Comparison of ENCODE assay signal across 1 cellular context in genomic region chr1:29635073-29635335, GRCh38.
TF ChIP-seq lines count a peak whose summit lies in the region.

No MANE protein-coding gene starts in this region.

TF ChIP-seq in H1, 55 proteins besides CTCF, POLR2A, EP300 and RAD21:
- TF ChIP-seq SP4 (IDR thresholded peaks at IDR 0.05; ENCODE audit: low read length) (no peak), SAP30 (IDR thresholded peaks at IDR 0.05; ENCODE audit: insufficient read depth, insufficient replicate concordance, low read length) (no peak), ZNF274 (IDR thresholded peaks at IDR 0.05; ENCODE audit: borderline replicate concordance, extremely low read depth, low read length) (no peak), CHD1 (IDR thresholded peaks at IDR 0.05; ENCODE audit: low read depth, low read length) (no peak), SUZ12 (IDR thresholded peaks at IDR 0.05; ENCODE audit: low read length) (no peak), KDM1A (IDR thresholded peaks at IDR 0.05; ENCODE audit: borderline replicate concordance, low read length) (no peak), TAF7 (optimal IDR thresholded peaks at IDR 0.05; ENCODE audit: borderline replicate concordance, low read depth, low read length) (no peak), HDAC6 (IDR thresholded peaks at IDR 0.05; ENCODE audit: low read depth, low read length) (no peak), BRCA1 (IDR thresholded peaks at IDR 0.05; ENCODE audit: low read depth, low read length) (no peak), USF2 (IDR thresholded peaks at IDR 0.05; ENCODE audit: low read length) (no peak), HDAC2 (IDR thresholded peaks at IDR 0.05; ENCODE audit: borderline replicate concordance in 1 of 2, low read depth in 2 of 2, low read length in 2 of 2) (no peak), TCF12 (IDR thresholded peaks at IDR 0.05; ENCODE audit: low read depth, low read length) (no peak), PHF8 (conservative IDR thresholded peaks at IDR 0.05; ENCODE audit: low read depth, low read length) (no peak), RXRA (IDR thresholded peaks at IDR 0.05; ENCODE audit: insufficient read depth, low read depth, low read length) (no peak), CREB1 (IDR thresholded peaks at IDR 0.05) (no peak), NRF1 (IDR thresholded peaks at IDR 0.05; ENCODE audit: low read depth, low read length) (no peak), CHD2 (IDR thresholded peaks at IDR 0.05; ENCODE audit: low read length) (no peak), NANOG (IDR thresholded peaks at IDR 0.05; ENCODE audit: insufficient read depth, low read depth, low read length, poor library complexity, severe bottlenecking) (no peak), GABPA (IDR thresholded peaks at IDR 0.05; ENCODE audit: borderline replicate concordance, insufficient read depth, low read length) (no peak)
